In genomic region chr1:200314085-200314750, GRCh38 we compare ENCODE assay signal across 17 cellular contexts.
A peak's percentile ranks its signal among the peaks of the same experiment; 100 is the strongest.
DNase-seq lines count a peak whose midpoint lies in the region; ATAC-seq and TF ChIP-seq lines count a peak whose summit lies in the region.
"Had no signal": no experiment of that assay in that cellular context is flagged by ENCODE, and none has a peak within 500 bp of the region (broad histone marks: within the 10 kb centered on the region; RNA-seq: fewer than 3 reads in every experiment).

No MANE protein-coding gene starts in this region.

- ATAC-seq in GM21515 (IDR thresholded peaks at IDR 0.05; ENCODE audit: unreplicated experiment), result no peak
- ATAC-seq: activated CD4-positive, alpha-beta T cell treated with anti-CD3 and anti-CD28 coated beads for 36 hours; HCT116; T-cell had no signal

- no peak for TF ChIP-seq CTCF in fibroblast of villous mesenchyme (IDR thresholded peaks at IDR 0.05; ENCODE audit: insufficient read depth, low read depth, low read length)
- TF ChIP-seq CTCF in osteocyte (IDR thresholded peaks at IDR 0.05), result no peak
- no peak for TF ChIP-seq CTCF in endothelial cell (IDR thresholded peaks at IDR 0.05; ENCODE audit: unreplicated experiment)

- H3K4me3 Mint-ChIP-seq in osteocyte (ENCODE audit: unreplicated experiment) (no peak overlapping the region), endothelial cell (ENCODE audit: unreplicated experiment) (no peak overlapping the region)
- H3K4me3 Mint-ChIP-seq: activated CD4-positive, alpha-beta T cell treated with anti-CD3 and anti-CD28 coated beads for 36 hours; T-cell had no signal

- in situ Hi-C loops in Caki2 (cut with HindIII; ENCODE audit: low pct_unique_long_range_greater_than_20kb, low sequenced_read_pairs), result no loop called here

- H3K27me3 Mint-ChIP-seq in osteocyte (ENCODE audit: unreplicated experiment), result no peaks in the 10 kb centered on the region
- H3K27me3 Mint-ChIP-seq in endothelial cell (ENCODE audit: unreplicated experiment), result peaks cover 1% of the 10 kb centered on the region

- DNase-seq in Caki2 (ENCODE audit: low read depth), result peak; percentile 41
- DNase-seq in T1000 (lab: John Stamatoyannopoulos, UW), result peak; percentile 12
- peak; percentile 37 for DNase-seq in fibroblast of villous mesenchyme (ENCODE audit: low read depth)
- no peak for DNase-seq in osteocyte (ENCODE audit: extremely low spot score, unreplicated experiment)
- no peak for DNase-seq in endothelial cell (ENCODE audit: low spot score)
- DNase-seq in NCI-H2196 treated with DMSO at 0.1 percent for 48 hours (lab: John Stamatoyannopoulos, UW; ENCODE audit: unreplicated experiment), result no peak
- DNase-seq in NCI-H1048 (lab: John Stamatoyannopoulos, UW), result no peak
- DNase-seq: activated CD4-positive, alpha-beta T cell treated with anti-CD3 and anti-CD28 coated beads for 36 hours; activated T-cell treated with anti-CD3 and anti-CD28 coated beads, Interleukin-2, amount 50 U/mL, for 1 hour; BE2C; mammary epithelial cell; ovary; stimulated activated CD8-positive, alpha-beta memory T cell treated with anti-CD3 and anti-CD28 coated beads, Interleukin-4, amount 100 ng/mL, for 48 hours; T-cell had no signal

- H3K36me3 Mint-ChIP-seq in osteocyte (ENCODE audit: unreplicated experiment) (no peaks in the 10 kb centered on the region), endothelial cell (ENCODE audit: low read depth, unreplicated experiment) (no peaks in the 10 kb centered on the region)
- H3K36me3 Mint-ChIP-seq: T-cell had no signal

- H3K9me3 Mint-ChIP-seq in osteocyte (ENCODE audit: unreplicated experiment), result no peaks in the 10 kb centered on the region
- H3K9me3 Mint-ChIP-seq in endothelial cell (ENCODE audit: unreplicated experiment), result no peaks in the 10 kb centered on the region
- H3K9me3 Mint-ChIP-seq: T-cell had no signal

- no peak overlapping the region for H3K4me3 ChIP-seq in fibroblast of villous mesenchyme (ENCODE audit: low read depth, low read length)
- H3K4me3 ChIP-seq: ovary, tibial nerve had no signal

- H3K4me1 Mint-ChIP-seq in osteocyte (ENCODE audit: unreplicated experiment), result peaks cover 16% of the 10 kb centered on the region
- H3K4me1 Mint-ChIP-seq in endothelial cell (ENCODE audit: unreplicated experiment), result no peaks in the 10 kb centered on the region
- H3K4me1 Mint-ChIP-seq: activated CD4-positive, alpha-beta T cell treated with anti-CD3 and anti-CD28 coated beads for 36 hours; T-cell had no signal

- peak overlapping the region; percentile 53 for H3K27ac Mint-ChIP-seq in osteocyte (ENCODE audit: unreplicated experiment)
- no peak overlapping the region for H3K27ac Mint-ChIP-seq in endothelial cell (ENCODE audit: unreplicated experiment)
- H3K27ac Mint-ChIP-seq: activated CD4-positive, alpha-beta T cell treated with anti-CD3 and anti-CD28 coated beads for 36 hours; T-cell had no signal

Comparison
In these comparisons a context has a peak if more than half of its experiments do, and no peak if none do; other contexts are left out.
1. DNase-seq: peak in Caki2 (single experiment), T1000 (single experiment) and fibroblast of villous mesenchyme (single experiment); none in osteocyte (single experiment), endothelial cell (single experiment), NCI-H2196 treated with DMSO at 0.1 percent for 48 hours (single experiment) and NCI-H1048 (single experiment).